ENCODE assay signal across 19 cellular contexts in the genomic region with DNA sequence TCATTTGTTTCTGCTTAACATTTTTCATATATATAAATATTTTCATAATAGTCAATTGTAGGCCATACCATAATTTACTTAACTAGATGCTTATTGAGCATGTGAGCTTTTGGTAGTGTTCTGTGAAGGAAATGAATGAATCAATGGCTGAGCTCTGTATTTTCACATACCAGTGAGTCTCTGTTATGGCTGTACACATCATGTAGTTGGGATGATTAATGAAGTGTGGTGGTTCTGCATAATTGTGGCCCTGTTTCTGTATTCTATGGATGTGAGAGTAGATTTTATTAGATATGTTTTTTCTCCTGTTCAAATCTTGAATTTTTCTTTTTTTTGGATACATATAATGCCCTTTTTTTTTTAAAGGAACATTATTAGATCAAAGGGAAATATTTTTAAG. TPM values are rescaled to one million over a fixed set of nuclear protein-coding genes. Genes with fewer than 3 reads are reported as not detected.
DNase-seq lines count a peak whose midpoint lies in the region; ATAC-seq and TF ChIP-seq lines count a peak whose summit lies in the region.
"Had no signal": no experiment of that assay in that cellular context is flagged by ENCODE, and none has a peak within 500 bp of the region (broad histone marks: within the 10 kb centered on the region; RNA-seq: fewer than 3 reads in every experiment).

No MANE protein-coding gene starts in this region.

- POLR2A ChIA-PET in HEK293T (lab: Yijun Ruan, JAX) = no interaction called here

- no TSS peak for BruUV-seq in mammary epithelial cell (replicated peaks; lab: Mats Ljungman, UMichigan)

- no peak for TF ChIP-seq CTCF in mammary epithelial cell (conservative IDR thresholded peaks at IDR 0.05 in 1 of 2, IDR thresholded peaks at IDR 0.05 in 1 of 2; ENCODE audit: extremely low read depth in 1 of 2, insufficient read depth in 1 of 2, low read depth in 1 of 2, low read length in 2 of 2)
- TF ChIP-seq CTCF in breast epithelium (IDR thresholded peaks at IDR 0.05) = no peak
- no peak for TF ChIP-seq CTCF in mesothelial cell of epicardium (IDR thresholded peaks at IDR 0.05; ENCODE audit: unreplicated experiment)

- no peaks in the 10 kb centered on the region for H4K20me1 ChIP-seq in mammary epithelial cell (ENCODE audit: insufficient read depth, low read length)

- TF ChIP-seq POLR2A in breast epithelium (IDR thresholded peaks at IDR 0.05) = no peak

- CTCF ChIA-PET in mammary epithelial cell (lab: Charles Lee; ENCODE audit: low non-redundant PET) (no interaction called here), HEK293T (lab: Yijun Ruan, JAX) (interaction anchor here (1.1 to 1.4 kb wide), 2 partner anchors 15 to 20 kb away, joined by 5 read pairs; no protein-coding TSS in a partner anchor)
- CTCF ChIA-PET in activated CD8-positive, alpha-beta memory T cell treated with anti-CD3 and anti-CD28 coated beads, Interleukin-2, amount 10 ng/mL, durations not matched to agents 7 days and 5 days (lab: Charles Lee) = interaction anchor here (0.9 to 2.4 kb wide), 2 partner anchors 17 to 20 kb away, joined by 3 to 10 read pairs; no protein-coding TSS in a partner anchor

- no peak overlapping the region for H3K4me2 ChIP-seq in mammary epithelial cell (ENCODE audit: insufficient read depth, low read depth, low read length)

- H3K36me3 ChIP-seq in mammary epithelial cell (ENCODE audit: insufficient read depth, low read length) (peaks cover 17% of the 10 kb centered on the region), breast epithelium (no peaks in the 10 kb centered on the region)

- H3K27me3 ChIP-seq in mammary epithelial cell (ENCODE audit: insufficient read depth, low read length) (no peaks in the 10 kb centered on the region), breast epithelium (no peaks in the 10 kb centered on the region)
- H3K27me3 ChIP-seq: SJCRH30 had no signal

- no peak overlapping the region for H3K9ac ChIP-seq in mammary epithelial cell (ENCODE audit: insufficient read depth, low read length)

- in situ Hi-C loops in mammary epithelial cell (cut with MboI; ENCODE audit: low sequenced_read_pairs in 2 of 2) = no loop called here

- H3K27ac Mint-ChIP-seq in mesothelial cell of epicardium = peak overlapping the region; percentile 52
- no peak overlapping the region for H3K27ac Mint-ChIP-seq in activated CD8-positive, alpha-beta memory T cell treated with anti-CD3 and anti-CD28 coated beads, Interleukin-2, amount 10 ng/mL, durations not matched to agents 7 days and 5 days

- no peak overlapping the region for H3K4me3 Mint-ChIP-seq in mesothelial cell of epicardium
- no peak overlapping the region for H3K4me3 Mint-ChIP-seq in activated CD8-positive, alpha-beta memory T cell treated with anti-CD3 and anti-CD28 coated beads, Interleukin-2, amount 10 ng/mL, durations not matched to agents 7 days and 5 days

- ATAC-seq in HG02970 (IDR thresholded peaks at IDR 0.05; ENCODE audit: low FRiP score, unreplicated experiment) (no peak), HG03097 (IDR thresholded peaks at IDR 0.05; ENCODE audit: low FRiP score, unreplicated experiment) (no peak)
- ATAC-seq in activated CD8-positive, alpha-beta memory T cell treated with anti-CD3 and anti-CD28 coated beads, Interleukin-2, amount 10 ng/mL, durations not matched to agents 7 days and 5 days = no peak
- ATAC-seq: PC-3 had no signal

- H3K4me1 Mint-ChIP-seq in mesothelial cell of epicardium = peaks cover 5% of the 10 kb centered on the region
- peaks cover 9% of the 10 kb centered on the region for H3K4me1 Mint-ChIP-seq in activated CD8-positive, alpha-beta memory T cell treated with anti-CD3 and anti-CD28 coated beads, Interleukin-2, amount 10 ng/mL, durations not matched to agents 7 days and 5 days

- H3K27me3 Mint-ChIP-seq in mesothelial cell of epicardium (ENCODE audit: low read depth) = no peaks in the 10 kb centered on the region
- H3K27me3 Mint-ChIP-seq in activated CD8-positive, alpha-beta memory T cell treated with anti-CD3 and anti-CD28 coated beads, Interleukin-2, amount 10 ng/mL, durations not matched to agents 7 days and 5 days = no peaks in the 10 kb centered on the region

- peaks cover 63% of the 10 kb centered on the region for H3K79me2 ChIP-seq in mammary epithelial cell (ENCODE audit: insufficient read depth, low read length)

- no peak overlapping the region for H2AFZ ChIP-seq in mammary epithelial cell (ENCODE audit: low read depth, low read length)

- H3K36me3 Mint-ChIP-seq in mesothelial cell of epicardium = peaks cover 58% of the 10 kb centered on the region
- peaks cover 13% of the 10 kb centered on the region for H3K36me3 Mint-ChIP-seq in activated CD8-positive, alpha-beta memory T cell treated with anti-CD3 and anti-CD28 coated beads, Interleukin-2, amount 10 ng/mL, durations not matched to agents 7 days and 5 days

- intact Hi-C loops in mammary epithelial cell (cut with micrococcal nuclease) = no loop called here
- intact Hi-C loops in breast epithelium (cut with DNase I; ENCODE audit: low total_unique reads) = no loop called here

- dilution Hi-C loops in mammary epithelial cell (cut with HindIII; ENCODE audit: low sequenced_read_pairs) = no loop called here

- no peaks in the 10 kb centered on the region for H3K9me3 ChIP-seq in mammary epithelial cell (replicated peaks; ENCODE audit: insufficient read depth, low read length)
- no peaks in the 10 kb centered on the region for H3K9me3 ChIP-seq in breast epithelium
- H3K9me3 ChIP-seq: HAP-1, SJCRH30 had no signal

- H3K4me1 ChIP-seq in mammary epithelial cell (ENCODE audit: insufficient read depth, low read length) (no peaks in the 10 kb centered on the region), breast epithelium (no peaks in the 10 kb centered on the region)
- H3K4me1 ChIP-seq: HAP-1, SJCRH30 had no signal

- H3K27ac ChIP-seq in mammary epithelial cell (ENCODE audit: insufficient read depth, low read depth, low read length) = no peak overlapping the region
- H3K27ac ChIP-seq in breast epithelium = no peak overlapping the region
- H3K27ac ChIP-seq: 22Rv1, SJCRH30 had no signal

- DNase-seq in mammary epithelial cell (peak; percentile 24), breast epithelium (ENCODE audit: low spot score in 2 of 2) (no peak), astrocyte of the hippocampus (ENCODE audit: low read depth, low spot score) (peak; percentile 60), mesothelial cell of epicardium (ENCODE audit: low spot score in 2 of 2, unreplicated experiment in 2 of 2) (no peak), HEK293T (ENCODE audit: extremely low spot score) (no peak)
- no peak for DNase-seq in activated CD8-positive, alpha-beta memory T cell treated with anti-CD3 and anti-CD28 coated beads, Interleukin-2, amount 10 ng/mL, durations not matched to agents 7 days and 5 days
- DNase-seq: C1 segment of cervical spinal cord, KG1, NCI-H1436, NCI-H2029, NCI-H2171 treated with DMSO at 0.1 percent for 48 hours, NCI-H446 treated with DMSO at 0.1 percent for 48 hours, NCI-H748 treated with DMSO at 0.1 percent for 48 hours, PC-3, SJCRH30 had no signal

- H3K4me3 ChIP-seq in mammary epithelial cell (replicated peaks in 1 of 3; ENCODE audit: insufficient read depth in 1 of 3, low read depth in 2 of 3, low read length in 3 of 3) = no peak overlapping the region
- H3K4me3 ChIP-seq in breast epithelium = no peak overlapping the region
- H3K4me3 ChIP-seq: HAP-1, SJCRH30 had no signal

- H3K9me3 Mint-ChIP-seq in mesothelial cell of epicardium = peaks cover 9% of the 10 kb centered on the region
- H3K9me3 Mint-ChIP-seq in activated CD8-positive, alpha-beta memory T cell treated with anti-CD3 and anti-CD28 coated beads, Interleukin-2, amount 10 ng/mL, durations not matched to agents 7 days and 5 days (ENCODE audit: low read depth) = no peaks in the 10 kb centered on the region

TF ChIP-seq in HEK293T, 16 proteins besides CTCF, POLR2A, EP300 and RAD21:
- TF ChIP-seq CTBP1 (IDR thresholded peaks at IDR 0.05; ENCODE audit: borderline replicate concordance) (no peak), L3MBTL2 (conservative IDR thresholded peaks at IDR 0.05) (no peak), ZNF384 (IDR thresholded peaks at IDR 0.05) (no peak), SUZ12 (IDR thresholded peaks at IDR 0.05) (no peak), ARNT (IDR thresholded peaks at IDR 0.05) (no peak), SP1 (IDR thresholded peaks at IDR 0.05) (no peak), HDGF (IDR thresholded peaks at IDR 0.05; ENCODE audit: borderline replicate concordance) (no peak), BHLHE40 (IDR thresholded peaks at IDR 0.05; ENCODE audit: borderline replicate concordance) (no peak), TARDBP (IDR thresholded peaks at IDR 0.05) (no peak), FOXK2 (IDR thresholded peaks at IDR 0.05) (no peak), ELF4 (IDR thresholded peaks at IDR 0.05) (no peak), NFRKB (IDR thresholded peaks at IDR 0.05) (no peak), LEF1 (IDR thresholded peaks at IDR 0.05; ENCODE audit: borderline replicate concordance) (no peak), FOXM1 (IDR thresholded peaks at IDR 0.05; ENCODE audit: borderline replicate concordance) (no peak), FOXA1 (IDR thresholded peaks at IDR 0.05) (no peak)
- TF ChIP-seq, protein P1, sequence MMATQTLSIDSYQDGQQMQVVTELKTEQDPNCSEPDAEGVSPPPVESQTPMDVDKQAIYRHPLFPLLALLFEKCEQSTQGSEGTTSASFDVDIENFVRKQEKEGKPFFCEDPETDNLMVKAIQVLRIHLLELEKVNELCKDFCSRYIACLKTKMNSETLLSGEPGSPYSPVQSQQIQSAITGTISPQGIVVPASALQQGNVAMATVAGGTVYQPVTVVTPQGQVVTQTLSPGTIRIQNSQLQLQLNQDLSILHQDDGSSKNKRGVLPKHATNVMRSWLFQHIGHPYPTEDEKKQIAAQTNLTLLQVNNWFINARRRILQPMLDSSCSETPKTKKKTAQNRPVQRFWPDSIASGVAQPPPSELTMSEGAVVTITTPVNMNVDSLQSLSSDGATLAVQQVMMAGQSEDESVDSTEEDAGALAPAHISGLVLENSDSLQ (IDR thresholded peaks at IDR 0.05) = no peak

RNA-seq across cellular contexts. Expression of a gene that starts 56.2 kb away (rescaled TPM):
- total RNA-seq in mammary epithelial cell (100 to 1,000 TPM; 348 to 366 TPM), breast epithelium (100 to 1,000 TPM; 314 to 389 (median 321) TPM), mesothelial cell of epicardium (397 to 427 TPM (median 416 TPM) in 3 replicates)
- 126 TPM for polyA plus RNA-seq in mammary epithelial cell
- polyA minus RNA-seq in mammary epithelial cell = 710 TPM
- total RNA-seq in activated CD8-positive, alpha-beta memory T cell treated with anti-CD3 and anti-CD28 coated beads, Interleukin-2, amount 10 ng/mL, durations not matched to agents 7 days and 5 days = 10 to 100 TPM; 62.0 to 89.8 TPM

Comparison
In these comparisons a context has a peak if more than half of its experiments do, and no peak if none do; other contexts are left out.
1. DNase-seq: peak in mammary epithelial cell (single experiment) and astrocyte of the hippocampus (single experiment); none in breast epithelium (0 of 2), mesothelial cell of epicardium (0 of 2), HEK293T (single experiment) and activated CD8-positive, alpha-beta memory T cell treated with anti-CD3 and anti-CD28 coated beads, Interleukin-2, amount 10 ng/mL, durations not matched to agents 7 days and 5 days (single experiment).